Comparison of ENCODE assay signal across 12 cellular contexts in genomic region chr12:2640281-2640680, GRCh38.
DNase-seq lines count a peak whose midpoint lies in the region; ATAC-seq and TF ChIP-seq lines count a peak whose summit lies in the region.
"Had no signal": no experiment of that assay in that cellular context is flagged by ENCODE, and none has a peak within 500 bp of the region (broad histone marks: within the 10 kb centered on the region; RNA-seq: fewer than 3 reads in every experiment).

No MANE protein-coding gene starts in this region.

- BruUV-seq in Panc1 (replicated peaks; lab: Mats Ljungman, UMichigan) = no TSS peak

- H3K27ac ChIP-seq in AG04450 (ENCODE audit: low read depth, low read length) (peak overlapping the region; percentile 87), Panc1 (ENCODE audit: low read length) (no peak overlapping the region)
- H3K27ac ChIP-seq: C4-2B had no signal

- H3K4me1 ChIP-seq in Panc1 (ENCODE audit: control insufficient read depth, insufficient read depth, low read length) = no peaks in the 10 kb centered on the region

- peaks cover 6% of the 10 kb centered on the region for H3K27me3 Mint-ChIP-seq in endothelial cell (ENCODE audit: unreplicated experiment)
- peaks cover 10% of the 10 kb centered on the region for H3K27me3 Mint-ChIP-seq in activated T-helper 1 cell treated with anti-CD3 and anti-CD28 coated beads, Interleukin-12 subunit alpha, Interleukin-12 subunit beta, Interleukin-2, Interleukin-4 antibody, amounts not matched to agents 30 ng/mL and 10 ng/mL and 1 ng/mL, durations not matched to agents 14 hours and 24 hours and 36 hours (ENCODE audit: insufficient read depth)

- H3K27me3 ChIP-seq in AG04450 (ENCODE audit: control insufficient read depth, insufficient read depth, low read length) (no peaks in the 10 kb centered on the region), Panc1 (ENCODE audit: control insufficient read depth, insufficient read depth, low read length) (no peaks in the 10 kb centered on the region)

- no peak for TF ChIP-seq CTCF in AG04450 (IDR thresholded peaks at IDR 0.05; ENCODE audit: low read depth, low read length)
- no peak for TF ChIP-seq CTCF in Panc1 (IDR thresholded peaks at IDR 0.05)
- no peak for TF ChIP-seq CTCF in endothelial cell (IDR thresholded peaks at IDR 0.05; ENCODE audit: unreplicated experiment)
- TF ChIP-seq CTCF in GM10248 (IDR thresholded peaks at IDR 0.05; ENCODE audit: control extremely low read depth, extremely low read depth, low read depth, missing control alignments) = no peak

- H3K9me3 ChIP-seq in AG04450 (ENCODE audit: control insufficient read depth, insufficient read depth, low read length) (no peaks in the 10 kb centered on the region; the same call in 1 of the 2 replicates), Panc1 (ENCODE audit: control insufficient read depth, insufficient read depth, low read depth, low read length) (no peaks in the 10 kb centered on the region)

- intact Hi-C loops in Panc1 (cut with micrococcal nuclease; ENCODE audit: unreplicated experiment) = no loop called here
- intact Hi-C loops in activated T-helper 1 cell treated with anti-CD3 and anti-CD28 coated beads, Interleukin-12 subunit alpha, Interleukin-12 subunit beta, Interleukin-2, Interleukin-4 antibody, amounts not matched to agents 30 ng/mL and 10 ng/mL and 1 ng/mL, durations not matched to agents 14 hours and 24 hours and 36 hours (cut with micrococcal nuclease) = no loop called here

- peaks cover 77% of the 10 kb centered on the region for H3K4me1 Mint-ChIP-seq in endothelial cell (ENCODE audit: unreplicated experiment)
- H3K4me1 Mint-ChIP-seq in activated T-helper 1 cell treated with anti-CD3 and anti-CD28 coated beads, Interleukin-12 subunit alpha, Interleukin-12 subunit beta, Interleukin-2, Interleukin-4 antibody, amounts not matched to agents 30 ng/mL and 10 ng/mL and 1 ng/mL, durations not matched to agents 14 hours and 24 hours and 36 hours (ENCODE audit: low read depth) = peaks cover 19% of the 10 kb centered on the region

- H3K36me3 Mint-ChIP-seq in endothelial cell (ENCODE audit: low read depth, unreplicated experiment) = peaks cover 5% of the 10 kb centered on the region
- no peaks in the 10 kb centered on the region for H3K36me3 Mint-ChIP-seq in activated T-helper 1 cell treated with anti-CD3 and anti-CD28 coated beads, Interleukin-12 subunit alpha, Interleukin-12 subunit beta, Interleukin-2, Interleukin-4 antibody, amounts not matched to agents 30 ng/mL and 10 ng/mL and 1 ng/mL, durations not matched to agents 14 hours and 24 hours and 36 hours (ENCODE audit: low read depth)
- H3K36me3 Mint-ChIP-seq: T-cell had no signal

- DNase-seq in AG04450 (ENCODE audit: low read depth, low spot score) (no peak), Panc1 (ENCODE audit: low read depth, low spot score) (no peak), endothelial cell (ENCODE audit: low spot score) (no peak), myocyte (ENCODE audit: low read depth) (peak; percentile 71), GM10248 (ENCODE audit: extremely low spot score) (no peak), NOMO-1 (lab: John Stamatoyannopoulos, UW; ENCODE audit: unreplicated experiment in 2 of 2) (no peak)
- no peak for DNase-seq in activated T-helper 1 cell treated with anti-CD3 and anti-CD28 coated beads, Interleukin-12 subunit alpha, Interleukin-12 subunit beta, Interleukin-2, Interleukin-4 antibody, amounts not matched to agents 30 ng/mL and 10 ng/mL and 1 ng/mL, durations not matched to agents 14 hours and 24 hours and 36 hours (ENCODE audit: low spot score)
- DNase-seq: NCI-H2227 treated with DMSO at 0.1 percent for 48 hours, T-cell had no signal

- H3K4me3 ChIP-seq in AG04450 (ENCODE audit: low read depth, low read length) (no peak overlapping the region), Panc1 (ENCODE audit: low read depth in 2 of 2, low read length in 2 of 2) (no peak overlapping the region)

- ATAC-seq in Panc1 (peak; percentile 64), HG03439 (IDR thresholded peaks at IDR 0.05; ENCODE audit: unreplicated experiment) (no peak)
- ATAC-seq: naive thymus-derived CD8-positive, alpha-beta T cell; T-cell had no signal

- no peak overlapping the region for H3K4me3 Mint-ChIP-seq in endothelial cell (ENCODE audit: unreplicated experiment)
- no peak overlapping the region for H3K4me3 Mint-ChIP-seq in activated T-helper 1 cell treated with anti-CD3 and anti-CD28 coated beads, Interleukin-12 subunit alpha, Interleukin-12 subunit beta, Interleukin-2, Interleukin-4 antibody, amounts not matched to agents 30 ng/mL and 10 ng/mL and 1 ng/mL, durations not matched to agents 14 hours and 24 hours and 36 hours
- H3K4me3 Mint-ChIP-seq: naive thymus-derived CD8-positive, alpha-beta T cell; T-cell had no signal

- no peaks in the 10 kb centered on the region for H3K36me3 ChIP-seq in Panc1 (ENCODE audit: control insufficient read depth, insufficient read depth, low read length)

- CTCF ChIA-PET in AG04450 (lab: Charles Lee) = interaction anchor here (0.6 kb wide), 1 partner anchor 9 kb away, joined by 3 read pairs; no protein-coding TSS in a partner anchor
- CTCF ChIA-PET in Panc1 (lab: Charles Lee) = no interaction called here
- CTCF ChIA-PET in GM10248 (lab: Yijun Ruan, JAX) = interaction anchor here (1.3 kb wide), 1 partner anchor 8 kb away, joined by 3 read pairs; no protein-coding TSS in a partner anchor

- H3K9me3 Mint-ChIP-seq in endothelial cell (ENCODE audit: unreplicated experiment) = no peaks in the 10 kb centered on the region
- H3K9me3 Mint-ChIP-seq in activated T-helper 1 cell treated with anti-CD3 and anti-CD28 coated beads, Interleukin-12 subunit alpha, Interleukin-12 subunit beta, Interleukin-2, Interleukin-4 antibody, amounts not matched to agents 30 ng/mL and 10 ng/mL and 1 ng/mL, durations not matched to agents 14 hours and 24 hours and 36 hours = no peaks in the 10 kb centered on the region
- H3K9me3 Mint-ChIP-seq: naive thymus-derived CD8-positive, alpha-beta T cell; T-cell had no signal

- POLR2A ChIA-PET in AG04450 (lab: Yijun Ruan, JAX) = interaction anchor here (0.6 to 1.6 kb wide), 5 partner anchors 9 to 283 kb away, joined by 3 to 7 read pairs (median 4); no protein-coding TSS in a partner anchor
- POLR2A ChIA-PET in Panc1 (lab: Charles Lee) = no interaction called here
- POLR2A ChIA-PET in GM10248 (lab: Yijun Ruan, JAX) = no interaction called here

- in situ Hi-C loops in Panc1 (cut with HindIII; ENCODE audit: low pct_unique_long_range_greater_than_20kb, low sequenced_read_pairs) = no loop called here

- H3K27ac Mint-ChIP-seq in endothelial cell (ENCODE audit: unreplicated experiment) = peak overlapping the region; percentile 20
- H3K27ac Mint-ChIP-seq in activated T-helper 1 cell treated with anti-CD3 and anti-CD28 coated beads, Interleukin-12 subunit alpha, Interleukin-12 subunit beta, Interleukin-2, Interleukin-4 antibody, amounts not matched to agents 30 ng/mL and 10 ng/mL and 1 ng/mL, durations not matched to agents 14 hours and 24 hours and 36 hours = no peak overlapping the region
- H3K27ac Mint-ChIP-seq: T-cell had no signal
